In the genomic region with DNA sequence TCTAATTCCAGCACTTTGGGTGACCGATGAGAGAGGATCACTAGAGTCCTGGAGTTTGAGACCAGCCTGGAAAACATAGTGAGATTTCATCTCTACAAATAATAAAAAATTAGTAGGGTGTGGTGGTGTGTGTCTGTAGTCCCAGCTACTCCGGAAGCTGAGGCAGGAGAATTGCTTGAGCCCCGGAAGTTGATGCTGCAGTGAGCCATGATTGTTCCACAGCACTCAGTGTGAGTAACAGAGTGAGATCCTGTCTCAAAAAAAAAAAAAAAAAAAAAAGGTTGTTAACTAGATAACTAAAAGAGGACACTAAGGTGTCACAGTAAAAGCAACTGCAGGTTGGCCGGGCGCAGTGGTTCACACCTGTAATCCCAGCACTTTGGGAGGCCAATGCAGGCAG, we compare ENCODE assay signal across 1 cellular context.
TF ChIP-seq lines count a peak whose summit lies in the region.

No MANE protein-coding gene starts in this region.

TF ChIP-seq in HCT116, 20 proteins besides CTCF, POLR2A, EP300 and RAD21:
- TF ChIP-seq, protein P1, sequence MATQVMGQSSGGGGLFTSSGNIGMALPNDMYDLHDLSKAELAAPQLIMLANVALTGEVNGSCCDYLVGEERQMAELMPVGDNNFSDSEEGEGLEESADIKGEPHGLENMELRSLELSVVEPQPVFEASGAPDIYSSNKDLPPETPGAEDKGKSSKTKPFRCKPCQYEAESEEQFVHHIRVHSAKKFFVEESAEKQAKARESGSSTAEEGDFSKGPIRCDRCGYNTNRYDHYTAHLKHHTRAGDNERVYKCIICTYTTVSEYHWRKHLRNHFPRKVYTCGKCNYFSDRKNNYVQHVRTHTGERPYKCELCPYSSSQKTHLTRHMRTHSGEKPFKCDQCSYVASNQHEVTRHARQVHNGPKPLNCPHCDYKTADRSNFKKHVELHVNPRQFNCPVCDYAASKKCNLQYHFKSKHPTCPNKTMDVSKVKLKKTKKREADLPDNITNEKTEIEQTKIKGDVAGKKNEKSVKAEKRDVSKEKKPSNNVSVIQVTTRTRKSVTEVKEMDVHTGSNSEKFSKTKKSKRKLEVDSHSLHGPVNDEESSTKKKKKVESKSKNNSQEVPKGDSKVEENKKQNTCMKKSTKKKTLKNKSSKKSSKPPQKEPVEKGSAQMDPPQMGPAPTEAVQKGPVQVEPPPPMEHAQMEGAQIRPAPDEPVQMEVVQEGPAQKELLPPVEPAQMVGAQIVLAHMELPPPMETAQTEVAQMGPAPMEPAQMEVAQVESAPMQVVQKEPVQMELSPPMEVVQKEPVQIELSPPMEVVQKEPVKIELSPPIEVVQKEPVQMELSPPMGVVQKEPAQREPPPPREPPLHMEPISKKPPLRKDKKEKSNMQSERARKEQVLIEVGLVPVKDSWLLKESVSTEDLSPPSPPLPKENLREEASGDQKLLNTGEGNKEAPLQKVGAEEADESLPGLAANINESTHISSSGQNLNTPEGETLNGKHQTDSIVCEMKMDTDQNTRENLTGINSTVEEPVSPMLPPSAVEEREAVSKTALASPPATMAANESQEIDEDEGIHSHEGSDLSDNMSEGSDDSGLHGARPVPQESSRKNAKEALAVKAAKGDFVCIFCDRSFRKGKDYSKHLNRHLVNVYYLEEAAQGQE (IDR thresholded peaks at IDR 0.05; ENCODE audit: low read depth): no peak
- TF ChIP-seq, protein P2, sequence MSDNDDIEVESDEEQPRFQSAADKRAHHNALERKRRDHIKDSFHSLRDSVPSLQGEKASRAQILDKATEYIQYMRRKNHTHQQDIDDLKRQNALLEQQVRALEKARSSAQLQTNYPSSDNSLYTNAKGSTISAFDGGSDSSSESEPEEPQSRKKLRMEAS (IDR thresholded peaks at IDR 0.05): no peak
- TF ChIP-seq CEBPB (IDR thresholded peaks at IDR 0.05; ENCODE audit: low read depth) (no peak), SP1 (IDR thresholded peaks at IDR 0.05; ENCODE audit: low read depth) (no peak), FOSL1 (IDR thresholded peaks at IDR 0.05; ENCODE audit: low read depth) (no peak), EZH2 (IDR thresholded peaks at IDR 0.05) (no peak), SRF (IDR thresholded peaks at IDR 0.05; ENCODE audit: low read depth) (no peak), JUND (IDR thresholded peaks at IDR 0.05) (no peak)
